Comparison of ENCODE assay signal across 13 cellular contexts in genomic region chr6:38508286-38508685, GRCh38.
A peak's percentile ranks its signal among the peaks of the same experiment; 100 is the strongest.
DNase-seq lines count a peak whose midpoint lies in the region; ATAC-seq and TF ChIP-seq lines count a peak whose summit lies in the region.
"Had no signal": no experiment of that assay in that cellular context is flagged by ENCODE, and none has a peak within 500 bp of the region (broad histone marks: within the 10 kb centered on the region; RNA-seq: fewer than 3 reads in every experiment).

No MANE protein-coding gene starts in this region.

- peaks cover 28% of the 10 kb centered on the region for H3K4me1 ChIP-seq in PC-9 (replicated peaks; ENCODE audit: insufficient read depth)
- no peaks in the 10 kb centered on the region for H3K4me1 ChIP-seq in endodermal cell (ENCODE audit: control insufficient read depth, insufficient read depth, low read length)
- peaks cover 11 to 15% of the 10 kb centered on the region in 2 experiments for H3K4me1 ChIP-seq in neutrophil (ENCODE audit: control insufficient read depth in 1 of 2, insufficient read depth in 1 of 2, low read depth in 1 of 2, low read length in 1 of 2)
- H3K4me1 ChIP-seq in thoracic aorta (ENCODE audit: control insufficient read depth in 1 of 2, low read depth in 2 of 2) = peaks cover 25 to 45% of the 10 kb centered on the region in 2 donors
- peaks cover 20% of the 10 kb centered on the region for H3K4me1 ChIP-seq in foreskin keratinocyte
- H3K4me1 ChIP-seq in testis = peaks cover 13% of the 10 kb centered on the region

- H3K9me3 Mint-ChIP-seq in endodermal cell = no peaks in the 10 kb centered on the region
- H3K9me3 Mint-ChIP-seq in Calu3 (ENCODE audit: low read depth, unreplicated experiment) = no peaks in the 10 kb centered on the region
- H3K9me3 Mint-ChIP-seq: CD14-positive monocyte; CD8-positive, alpha-beta T cell; HFFc6 had no signal

- H3K4me3 Mint-ChIP-seq in endodermal cell (no peak overlapping the region), Calu3 (ENCODE audit: low read depth, unreplicated experiment) (no peak overlapping the region)
- H3K4me3 Mint-ChIP-seq: CD14-positive monocyte; CD8-positive, alpha-beta T cell; HFFc6 had no signal

- CTCF ChIA-PET in PC-9 (lab: Charles Lee) = no interaction called here
- CTCF ChIA-PET in Calu3 (lab: Charles Lee) = interaction anchor here (0.7 to 2.4 kb wide), 3 partner anchors 9 to 19 kb away, joined by 3 to 9 read pairs (median 3); no protein-coding TSS in a partner anchor

- H3K27me3 ChIP-seq in PC-9 (ENCODE audit: insufficient read depth, low read depth) (no peaks in the 10 kb centered on the region), endodermal cell (ENCODE audit: control insufficient read depth, insufficient read depth, low read length, poor library complexity, severe bottlenecking) (no peaks in the 10 kb centered on the region), neutrophil (no peaks in the 10 kb centered on the region), thoracic aorta (replicated peaks; ENCODE audit: insufficient read depth) (no peaks in the 10 kb centered on the region), foreskin keratinocyte (no peaks in the 10 kb centered on the region), testis (no peaks in the 10 kb centered on the region)

- H3K27ac ChIP-seq in PC-9 (no peak overlapping the region), endodermal cell (ENCODE audit: low read depth, low read length) (no peak overlapping the region), neutrophil (peak overlapping the region; percentile 55), thoracic aorta (peak overlapping the region; percentile 16 to 43), foreskin keratinocyte (no peak overlapping the region), testis (no peak overlapping the region)
- H3K27ac ChIP-seq: HL-60 had no signal

- POLR2A ChIA-PET in PC-9 (lab: Charles Lee; ENCODE audit: unreplicated experiment) = no interaction called here

- BruUV-seq in PC-9 (replicated peaks; lab: Mats Ljungman, UMichigan) (no TSS peak), Calu3 (replicated peaks; lab: Mats Ljungman, UMichigan) (no TSS peak)

- H3K79me2 ChIP-seq in PC-9 (ENCODE audit: low read depth) = no peaks in the 10 kb centered on the region

- no peaks in the 10 kb centered on the region for H4K20me1 ChIP-seq in PC-9 (ENCODE audit: insufficient read depth)

- peak overlapping the region; percentile 58 for H3K4me2 ChIP-seq in PC-9

- H3K4me1 Mint-ChIP-seq in endodermal cell (peaks cover 8% of the 10 kb centered on the region), Calu3 (ENCODE audit: low read depth, unreplicated experiment) (peaks cover 8% of the 10 kb centered on the region)
- H3K4me1 Mint-ChIP-seq: CD14-positive monocyte had no signal

- no peaks in the 10 kb centered on the region for H3K9me3 ChIP-seq in PC-9 (ENCODE audit: insufficient read depth, low read depth)
- H3K9me3 ChIP-seq in endodermal cell (ENCODE audit: control insufficient read depth, low read length) = no peaks in the 10 kb centered on the region
- H3K9me3 ChIP-seq in neutrophil = no peaks in the 10 kb centered on the region
- H3K9me3 ChIP-seq in thoracic aorta = no peaks in the 10 kb centered on the region
- H3K9me3 ChIP-seq in testis = no peaks in the 10 kb centered on the region

- no peaks in the 10 kb centered on the region for H3K27me3 Mint-ChIP-seq in endodermal cell (ENCODE audit: insufficient read depth)
- H3K27me3 Mint-ChIP-seq in Calu3 (ENCODE audit: unreplicated experiment) = no peaks in the 10 kb centered on the region

- no peak overlapping the region for H3K9ac ChIP-seq in endodermal cell (ENCODE audit: extremely low read depth, low read length, poor library complexity, severe bottlenecking)

- no peak for TF ChIP-seq POLR2A in testis (IDR thresholded peaks at IDR 0.05)

- H3K27ac Mint-ChIP-seq in endodermal cell (no peak overlapping the region), Calu3 (ENCODE audit: unreplicated experiment) (no peak overlapping the region)
- H3K27ac Mint-ChIP-seq: CD14-positive monocyte; CD8-positive, alpha-beta T cell; HFFc6 had no signal

- no peaks in the 10 kb centered on the region for H3K36me3 ChIP-seq in PC-9 (ENCODE audit: low read depth)
- no peaks in the 10 kb centered on the region for H3K36me3 ChIP-seq in endodermal cell (ENCODE audit: control insufficient read depth, insufficient read depth, low read length)
- no peaks in the 10 kb centered on the region for H3K36me3 ChIP-seq in neutrophil
- no peaks in the 10 kb centered on the region for H3K36me3 ChIP-seq in thoracic aorta
- H3K36me3 ChIP-seq in testis (ENCODE audit: low read depth, missing control alignments) = no peaks in the 10 kb centered on the region

- ATAC-seq in thoracic aorta (ENCODE audit: insufficient number of reproducible peaks, low FRiP score, low read depth) (no peak), foreskin keratinocyte (no peak)
- ATAC-seq: CD8-positive, alpha-beta T cell had no signal

- intact Hi-C loops in PC-9 (cut with micrococcal nuclease; ENCODE audit: unreplicated experiment) (no loop called here), testis (cut with DNase I; ENCODE audit: low total_unique reads) (no loop called here), Calu3 (cut with micrococcal nuclease; ENCODE audit: unreplicated experiment) (no loop called here)

- H3F3A ChIP-seq in PC-9 (ENCODE audit: insufficient read depth, low read depth) = peaks cover 25% of the 10 kb centered on the region; the same call in 1 of the 2 replicates

- H3K9me2 ChIP-seq in PC-9 (ENCODE audit: insufficient read depth) = no peaks in the 10 kb centered on the region

- no peak overlapping the region for H2AFZ ChIP-seq in PC-9

- H3K36me3 Mint-ChIP-seq in endodermal cell (ENCODE audit: low read depth) = no peaks in the 10 kb centered on the region
- no peaks in the 10 kb centered on the region for H3K36me3 Mint-ChIP-seq in Calu3 (ENCODE audit: insufficient read depth, unreplicated experiment)
- H3K36me3 Mint-ChIP-seq: CD14-positive monocyte had no signal

- WGBS in endodermal cell (ENCODE audit: insufficient coverage in 1 of 2, insufficient read length in 1 of 2), 2 experiments = 94 to 97% methylated on average over 2 of the region's 2 CpGs
- WGBS in testis, 2 donors = 43 to 64% methylated on average over 2 of the region's 2 CpGs

- H3K4me3 ChIP-seq in PC-9 (no peak overlapping the region), endodermal cell (ENCODE audit: low read length) (peak overlapping the region; percentile 34), neutrophil (ENCODE audit: low read depth in 1 of 2, low read length in 1 of 2) (no peak overlapping the region), thoracic aorta (peak overlapping the region; percentile 23), testis (no peak overlapping the region)

- no peak for DNase-seq in PC-9
- no peak for DNase-seq in endodermal cell
- no peak for DNase-seq in thoracic aorta (ENCODE audit: low spot score)
- no peak for DNase-seq in foreskin keratinocyte
- no peak for DNase-seq in NCI-H2107 treated with DMSO at 0.1 percent for 48 hours (lab: John Stamatoyannopoulos, UW; ENCODE audit: unreplicated experiment)
- no peak for DNase-seq in testis
- no peak for DNase-seq in Calu3
- DNase-seq: CD8-positive, alpha-beta T cell; COR-L47; HFFc6 had no signal

- TF ChIP-seq CTCF in PC-9 (conservative IDR thresholded peaks at IDR 0.05) (no peak), endodermal cell (conservative IDR thresholded peaks at IDR 0.05) (no peak), neutrophil (IDR thresholded peaks at IDR 0.05) (no peak), thoracic aorta (IDR thresholded peaks at IDR 0.05) (no peak), foreskin keratinocyte (conservative IDR thresholded peaks at IDR 0.05) (no peak), testis (IDR thresholded peaks at IDR 0.05) (no peak), Calu3 (IDR thresholded peaks at IDR 0.05; ENCODE audit: unreplicated experiment) (no peak)

Comparison
In these comparisons a context has a peak if more than half of its experiments do, and no peak if none do; other contexts are left out.
1. H3K27ac ChIP-seq: peak in neutrophil (single experiment) and thoracic aorta (2 of 2); none in PC-9 (single experiment), endodermal cell (single experiment), foreskin keratinocyte (single experiment) and testis (0 of 2).
2. H3K4me3 ChIP-seq: peak in endodermal cell (single experiment) and thoracic aorta (single experiment); none in PC-9 (single experiment), neutrophil (0 of 2) and testis (0 of 2).